1 cellular context compared by ENCODE assay signal in genomic region chr9:129726322-129727160, GRCh38.
TF ChIP-seq lines count a peak whose summit lies in the region.

No MANE protein-coding gene starts in this region.

TF ChIP-seq in K562, 482 proteins besides CTCF, POLR2A, EP300 and RAD21 (continued from another document and continues in another):
- no peak for TF ChIP-seq HOMEZ (CRISPR knock-in tag; IDR thresholded peaks at IDR 0.05)
- TF ChIP-seq SIX5 (IDR thresholded peaks at IDR 0.05; ENCODE audit: borderline replicate concordance in 1 of 2, insufficient read depth in 1 of 2, low read depth in 1 of 2, low read length in 2 of 2), result no peak
- TF ChIP-seq CCNT2 (IDR thresholded peaks at IDR 0.05; ENCODE audit: borderline replicate concordance, extremely low read depth, insufficient read length, low read depth, low read length), result no peak
- 0 out of 2 replicates have a peak, but pooled peaks have one; percentile 46 for TF ChIP-seq TARDBP (IDR thresholded peaks at IDR 0.05)
- TF ChIP-seq FOXP4 (CRISPR knock-in tag; IDR thresholded peaks at IDR 0.05; ENCODE audit: borderline replicate concordance), result no peak
- 0 out of 2 replicates have a peak, but pooled peaks have one; percentile 14 for TF ChIP-seq KLF1 (tag; IDR thresholded peaks at IDR 0.05)
- TF ChIP-seq GATAD2B (IDR thresholded peaks at IDR 0.05; ENCODE audit: borderline replicate concordance), result no peak
- TF ChIP-seq CUX1 (CRISPR knock-in tag; IDR thresholded peaks at IDR 0.05), result no peak
- no peak for TF ChIP-seq NR3C1 (CRISPR knock-in tag; IDR thresholded peaks at IDR 0.05)
- TF ChIP-seq FOXK2 (conservative IDR thresholded peaks at IDR 0.05 in 1 of 2, IDR thresholded peaks at IDR 0.05 in 1 of 2; ENCODE audit: low read depth in 2 of 2), result no peak
- no peak for TF ChIP-seq ARNT (IDR thresholded peaks at IDR 0.05)
- no peak for TF ChIP-seq ZBTB9 (CRISPR knock-in tag; IDR thresholded peaks at IDR 0.05)
- 0 out of 2 replicates have a peak, but pooled peaks have one; percentile 34 for TF ChIP-seq CHD2 (IDR thresholded peaks at IDR 0.05; ENCODE audit: low read depth, low read length)
- no peak for TF ChIP-seq ATF2 (CRISPR knock-in tag; IDR thresholded peaks at IDR 0.05)
- TF ChIP-seq SRF (CRISPR knock-in tag; IDR thresholded peaks at IDR 0.05), result no peak; a peak in 1 of 4 replicates
- TF ChIP-seq PML (IDR thresholded peaks at IDR 0.05; ENCODE audit: low read length), result no peak
- no peak for TF ChIP-seq SRSF9 (IDR thresholded peaks at IDR 0.05; ENCODE audit: borderline replicate concordance, low read depth, low read length)
- no peak for TF ChIP-seq ZFP30 (CRISPR knock-in tag; IDR thresholded peaks at IDR 0.05; ENCODE audit: borderline replicate concordance)
- no peak for TF ChIP-seq TAL1 (IDR thresholded peaks at IDR 0.05)
- no peak for TF ChIP-seq EP400 (IDR thresholded peaks at IDR 0.05)
- no peak for TF ChIP-seq NBN (IDR thresholded peaks at IDR 0.05; ENCODE audit: low read depth)
- TF ChIP-seq YBX1 (IDR thresholded peaks at IDR 0.05), result no peak
- TF ChIP-seq ZNF695 (CRISPR knock-in tag; IDR thresholded peaks at IDR 0.05), result no peak
- no peak for TF ChIP-seq KLF16 (IDR thresholded peaks at IDR 0.05)
- no peak for TF ChIP-seq SIN3A (IDR thresholded peaks at IDR 0.05; ENCODE audit: borderline replicate concordance in 2 of 2, control insufficient read depth in 1 of 2, low read depth in 2 of 2, low read length in 2 of 2)
- TF ChIP-seq CCAR2 (IDR thresholded peaks at IDR 0.05; ENCODE audit: low read depth, low read length), result no peak
- TF ChIP-seq CGGBP1 (CRISPR knock-in tag; IDR thresholded peaks at IDR 0.05), result no peak
- no peak for TF ChIP-seq ILK (tag; IDR thresholded peaks at IDR 0.05; ENCODE audit: borderline replicate concordance, low read depth)
- TF ChIP-seq FUS (optimal IDR thresholded peaks at IDR 0.05; ENCODE audit: low read depth, low read length), result no peak
- no peak for TF ChIP-seq NONO (IDR thresholded peaks at IDR 0.05; ENCODE audit: low read depth in 2 of 2, low read length in 1 of 2)
- TF ChIP-seq BRCA1 (IDR thresholded peaks at IDR 0.05), result no peak
- TF ChIP-seq BRCA1 (CRISPR knock-in tag; IDR thresholded peaks at IDR 0.05), result no peak
- 0 out of 2 replicates have a peak, but pooled peaks have one; percentile 47 for TF ChIP-seq MYC (IDR thresholded peaks at IDR 0.05; ENCODE audit: low read depth, low read length)
- 0 out of 2 replicates have a peak, but pooled peaks have one; percentile 21 for TF ChIP-seq MYC (CRISPR knock-in tag; IDR thresholded peaks at IDR 0.05; ENCODE audit: borderline replicate concordance, low read depth)
- TF ChIP-seq DLX4 (CRISPR knock-in tag; IDR thresholded peaks at IDR 0.05), result no peak
- TF ChIP-seq SRSF1 (IDR thresholded peaks at IDR 0.05; ENCODE audit: low read depth, low read length), result no peak
- no peak for TF ChIP-seq ZNF280A (IDR thresholded peaks at IDR 0.05; ENCODE audit: low read depth, partially characterized antibody)
- TF ChIP-seq BCLAF1 (IDR thresholded peaks at IDR 0.05; ENCODE audit: borderline replicate concordance in 1 of 2, control insufficient read depth in 1 of 2, low read depth in 2 of 2, low read length in 1 of 2), result no peak
- TF ChIP-seq ZNF146 (CRISPR knock-in tag; IDR thresholded peaks at IDR 0.05; ENCODE audit: unreplicated experiment), result no peak
- TF ChIP-seq EGR1 (conservative IDR thresholded peaks at IDR 0.05), result no peak
- TF ChIP-seq ELK1 (CRISPR knock-in tag; IDR thresholded peaks at IDR 0.05), result no peak
- TF ChIP-seq MXD1 (CRISPR knock-in tag; IDR thresholded peaks at IDR 0.05; ENCODE audit: borderline replicate concordance, poor library complexity, severe bottlenecking), result no peak
- no peak for TF ChIP-seq ZNF431 (CRISPR knock-in tag; IDR thresholded peaks at IDR 0.05)
- TF ChIP-seq HNRNPH1 (optimal IDR thresholded peaks at IDR 0.05; ENCODE audit: low read depth, low read length), result no peak
